In genomic region chr2:127155901-127156300, GRCh38 we compare ENCODE assay signal across 16 cellular contexts. TPM values are rescaled to one million over a fixed set of nuclear protein-coding genes. Genes with fewer than 3 reads are reported as not detected.
DNase-seq lines count a peak whose midpoint lies in the region; ATAC-seq, FAIRE-seq and TF ChIP-seq lines count a peak whose summit lies in the region.
"Had no signal": no experiment of that assay in that cellular context is flagged by ENCODE, and none has a peak within 500 bp of the region (broad histone marks: within the 10 kb centered on the region; RNA-seq: fewer than 3 reads in every experiment).

No MANE protein-coding gene starts in this region.

- H3K27me3 ChIP-seq in K562 (ENCODE audit: control insufficient read depth in 2 of 2, insufficient read depth in 2 of 2, low read length in 2 of 2), result peaks cover 2 to 38% of the 10 kb centered on the region in 2 experiments; a peak in 4 of 5 replicates
- H3K27me3 ChIP-seq in pancreas, result no peaks in the 10 kb centered on the region
- H3K27me3 ChIP-seq in prostate gland (replicated peaks; ENCODE audit: insufficient read depth), result no peaks in the 10 kb centered on the region

- 3% methylated on average over 3 of the region's 3 CpGs for WGBS in K562 (ENCODE audit: insufficient coverage, low coverage, missing lambda C conversion rate)
- WGBS in pancreas, 2 donors, result 19 to 23% methylated on average over 3 of the region's 3 CpGs
- WGBS in prostate gland, result 24% methylated on average over 3 of the region's 3 CpGs

- no peak overlapping the region for H3K9ac ChIP-seq in K562 (ENCODE audit: insufficient read depth in 1 of 2, low read depth in 2 of 2, low read length in 2 of 2)

- TF ChIP-seq RAD21 in K562 (CRISPR knock-in tag; conservative IDR thresholded peaks at IDR 0.05 in 1 of 2, IDR thresholded peaks at IDR 0.05 in 1 of 2), result no peak

- H3K79me2 ChIP-seq in K562 (ENCODE audit: control insufficient read depth, insufficient read depth, low read length), result no peaks in the 10 kb centered on the region

- DNase-seq in AG20443 (ENCODE audit: low spot score) (peak; percentile 86), K562 (ENCODE audit: extremely low read depth in 1 of 4, low spot score in 3 of 4) (no peak), left ventricle myocardium superior (no peak), pancreas (no peak), DMS79 treated with DMSO at 0.1 percent for 48 hours (lab: John Stamatoyannopoulos, UW) (no peak), NK-92 (lab: John Stamatoyannopoulos, UW; ENCODE audit: unreplicated experiment) (no peak), prostate gland (ENCODE audit: low spot score) (no peak)
- DNase-seq: activated CD4-positive, alpha-beta T cell treated with anti-CD3 and anti-CD28 coated beads for 36 hours; erythroblast; NCI-H2029; NK-92 treated with Interleukin-12 subunit alpha and Interleukin-12 subunit beta, amount 100 ng/mL, for 24 hours; stimulated activated naive B cell treated with anti-CD40 and anti-IgM and Interleukin-4, amounts not matched to agents 10 μg/mL and 1 μg/mL and 100 μg/mL, for 72 hours; SW 1271 had no signal

- H3K4me2 ChIP-seq in K562 (ENCODE audit: insufficient read depth, low read length), result no peak overlapping the region

- no peaks in the 10 kb centered on the region for H4K20me1 ChIP-seq in K562 (replicated peaks; ENCODE audit: control insufficient read depth, insufficient read depth, low read length)

- CTCF ChIA-PET in K562 (lab: Yijun Ruan, JAX; ENCODE audit: low intra/inter-chr PET ratio), result no interaction called here

- H3K4me3 ChIP-seq in K562 (no peak overlapping the region), pancreas (no peak overlapping the region), prostate gland (no peak overlapping the region)

- H3K4me1 ChIP-seq in K562 (replicated peaks in 1 of 2; ENCODE audit: control insufficient read depth in 2 of 2, insufficient read depth in 2 of 2, low read length in 2 of 2) (no peaks in the 10 kb centered on the region), pancreas (no peaks in the 10 kb centered on the region), prostate gland (replicated peaks) (no peaks in the 10 kb centered on the region)

- TF ChIP-seq CTCF in K562 (IDR thresholded peaks at IDR 0.05 in 2 of 3, conservative IDR thresholded peaks at IDR 0.05 in 1 of 3; ENCODE audit: insufficient read depth in 2 of 3, low read depth in 1 of 3, low read length in 3 of 3) (no peak), pancreas (IDR thresholded peaks at IDR 0.05) (no peak), prostate gland (IDR thresholded peaks at IDR 0.05) (no peak)

- ATAC-seq in K562 (peak; percentile 31; the same call in 1 of the 3 replicates), left ventricle myocardium superior (peak; percentile 93), pancreas (peak in 3 of 4 donors; percentile 66 to 74 (median 71)), HG03095 (IDR thresholded peaks at IDR 0.05; ENCODE audit: unreplicated experiment) (no peak)
- ATAC-seq: activated CD4-positive, alpha-beta T cell treated with anti-CD3 and anti-CD28 coated beads for 36 hours; stimulated activated naive B cell treated with anti-CD40 and anti-IgM and Interleukin-4, amounts not matched to agents 10 μg/mL and 1 μg/mL and 100 μg/mL, for 72 hours had no signal

- no TSS peak for BruUV-seq in K562 (replicated peaks; lab: Mats Ljungman, UMichigan)

- no peak overlapping the region for H2AFZ ChIP-seq in K562 (ENCODE audit: low read depth, low read length)

- POLR2A ChIA-PET in K562 (lab: Yijun Ruan, JAX), result no interaction called here

- FAIRE-seq in K562 (lab: Jason Lieb, UNC), result no peak
- FAIRE-seq in pancreas (lab: Jason Lieb, UNC), result no peak
- FAIRE-seq: GM18507, keratinocyte had no signal

- no peak for TF ChIP-seq POLR2A in K562 (conservative IDR thresholded peaks at IDR 0.05)
- TF ChIP-seq POLR2A in prostate gland (IDR thresholded peaks at IDR 0.05), result no peak

- no peak for TF ChIP-seq EP300 in K562 (IDR thresholded peaks at IDR 0.05; ENCODE audit: low read length)

- intact Hi-C loops in K562 (cut with micrococcal nuclease) (no loop called here), left ventricle myocardium superior (cut with micrococcal nuclease) (no loop called here), pancreas (cut with DNase I) (no loop called here), prostate gland (cut with DNase I) (no loop called here)

- in situ Hi-C loops in K562 (cut with MboI), result no loop called here

- H3K9me3 ChIP-seq in K562 (replicated peaks; ENCODE audit: control insufficient read depth, insufficient read depth, low read depth, low read length) (no peaks in the 10 kb centered on the region), pancreas (no peaks in the 10 kb centered on the region), prostate gland (no peaks in the 10 kb centered on the region)

- no peaks in the 10 kb centered on the region for H3K9me1 ChIP-seq in K562 (ENCODE audit: control insufficient read depth, insufficient read depth, low read length)

- H3K27ac ChIP-seq in K562 (ENCODE audit: extremely low read depth, low read depth, low read length), result no peak overlapping the region
- no peak overlapping the region for H3K27ac ChIP-seq in pancreas
- no peak overlapping the region for H3K27ac ChIP-seq in prostate gland

- H3K36me3 ChIP-seq in K562 (ENCODE audit: control insufficient read depth, insufficient read depth, low read length) (no peaks in the 10 kb centered on the region), pancreas (no peaks in the 10 kb centered on the region), prostate gland (no peaks in the 10 kb centered on the region)

TF ChIP-seq in K562, 482 proteins besides CTCF, POLR2A, EP300 and RAD21 (continues in another document):
- TF ChIP-seq CBX1 (IDR thresholded peaks at IDR 0.05; ENCODE audit: low read depth), result no peak

RNA-seq across cellular contexts. Expression of gene BIN1, which starts 48.9 kb away (rescaled TPM):
- 1.2 and 1.6 TPM in 2 replicates for total RNA-seq in K562 (2011; cell fraction: chromatin; rRNA removed; ENCODE audit: low replicate concordance)
- total RNA-seq in K562 (2011; cell fraction: nucleolus; rRNA removed), result 2.5 and 3.7 TPM in 2 replicates
- total RNA-seq in K562 (2011; cell fraction: nucleoplasm; rRNA removed), result 1.1 and 2.7 TPM in 2 replicates
- total RNA-seq in K562 (2014; rRNA removed) (2.0 and 3.2 TPM in 2 replicates), K562 (2014; rRNA removed; fragmentation: Illumina TruSeq; extraction: Trizol) (0.10 and 0.22 TPM in 2 replicates), K562 (2015; rRNA removed; fragmentation: Illumina TruSeq; extraction: Trizol) (0.62 and 0.79 TPM in 2 replicates), K562 (2021) (1.7 and 2.8 TPM in 2 replicates), left ventricle myocardium superior (15.0 TPM), pancreas (10 to 100 TPM; 13.3 to 21.3 (median 15.4) TPM), prostate gland (10 to 100 TPM; 65.6 to 70.1 TPM)
- polyA plus RNA-seq in K562 (2011; rRNA removed) (0.47 and 1.5 TPM in 2 replicates), K562 (2014; fragmentation: Illumina TruSeq; extraction: Trizol) (0.97 and 2.2 TPM in 2 replicates), K562 (2014; fragmentation: Nextera tagmentation; extraction: Ambion mirVana) (under 1 TPM in 1 of 2 experiments, not detected in 1; 0.04 TPM), K562 (2014; rRNA removed) (1.6 and 2.2 TPM in 2 replicates), pancreas (10 to 100 TPM; 15.6 to 19.6 TPM)
- 1.5 and 2.1 TPM in 2 replicates for polyA plus RNA-seq in K562 (2011; cell fraction: cytosol; rRNA removed)
- polyA plus RNA-seq in K562 (2011; cell fraction: nucleus; rRNA removed), result 2.0 TPM in 2 replicates
- 1.5 and 2.9 TPM in 2 replicates for polyA plus RNA-seq in K562 (2012)
- 0.32 and 0.57 TPM in 2 replicates for polyA minus RNA-seq in K562 (2011; rRNA and poly(A)+ RNA removed)
- polyA minus RNA-seq in K562 (2011; cell fraction: cytosol; rRNA and poly(A)+ RNA removed), result 1.4 and 2.1 TPM in 2 replicates
- 1.4 and 1.6 TPM in 2 replicates for polyA minus RNA-seq in K562 (2011; cell fraction: nucleus; rRNA and poly(A)+ RNA removed)
